ENCODE assay signal across 25 cellular contexts in genomic region chr2:24176326-24176725, GRCh38. TPM values are rescaled to one million over a fixed set of nuclear protein-coding genes. Genes with fewer than 3 reads are reported as not detected.
"Had no signal": no experiment of that assay in that cellular context is flagged by ENCODE, and none has a peak within 500 bp of the region (broad histone marks: within the 10 kb centered on the region; RNA-seq: fewer than 3 reads in every experiment).

No MANE protein-coding gene starts in this region.

- H3K27ac ChIP-seq: colonic mucosa, esophagus squamous epithelium, lower lobe of right lung, neutrophil, parathyroid adenoma, right lobe of liver, suprapubic skin, transverse colon, vagina had no signal

- H3K4me1 ChIP-seq: colonic mucosa, lower lobe of right lung, parathyroid adenoma, right lobe of liver, transverse colon, vagina had no signal

- H2AFZ ChIP-seq: parathyroid adenoma had no signal

- H3K27me3 ChIP-seq: colonic mucosa, right lobe of liver, suprapubic skin, transverse colon, vagina had no signal

- H3K36me3 ChIP-seq: colonic mucosa, esophagus squamous epithelium, lower lobe of right lung, neutrophil, right lobe of liver, suprapubic skin, transverse colon, vagina had no signal

- H3K4me2 ChIP-seq: smooth muscle cell had no signal

- DNase-seq: colonic mucosa; dermis blood vessel endothelial cell; effector memory CD4-positive, alpha-beta T cell; erythroblast; esophagus squamous epithelium; head of caudate nucleus; left ventricle myocardium superior; lower lobe of right lung; natural killer cell; right lobe of liver; stimulated activated CD4-positive, alpha-beta T cell treated with anti-CD3 and anti-CD28 coated beads, Interleukin-12 subunit alpha, Interleukin-12 subunit beta, amount 100 ng/mL, for 4 hours; stimulated activated CD4-positive, alpha-beta T cell treated with anti-CD3 and anti-CD28 coated beads, Interleukin-1b, Interleukin-23, amount 100 ng/mL, for 48 hours; stimulated activated CD4-positive, alpha-beta T cell treated with anti-CD3 and anti-CD28 coated beads, Interleukin-4, amount 100 ng/mL, for 1 hour; stimulated activated CD8-positive, alpha-beta memory T cell treated with anti-CD3 and anti-CD28 coated beads, Interleukin-4, amount 100 ng/mL, for 48 hours; stimulated activated naive CD4-positive, alpha-beta T cell; stimulated activated naive CD8-positive, alpha-beta T cell treated with anti-CD3 and anti-CD28 coated beads, Interleukin-15, amount 100 ng/mL, for 72 hours; transverse colon had no signal

- H3K4me3 ChIP-seq: colonic mucosa, lower lobe of right lung, right lobe of liver, smooth muscle cell, transverse colon, vagina had no signal

- H3K9ac ChIP-seq: parathyroid adenoma had no signal

- H3K79me2 ChIP-seq: parathyroid adenoma had no signal

- H3K9me3 ChIP-seq: colonic mucosa, esophagus squamous epithelium, lower lobe of right lung, neutrophil, right lobe of liver, suprapubic skin, transverse colon, vagina had no signal

- ATAC-seq: left ventricle myocardium superior; lower lobe of right lung; natural killer cell; right lobe of liver; stimulated activated naive CD8-positive, alpha-beta T cell treated with anti-CD3 and anti-CD28 coated beads, Interleukin-15, amount 100 ng/mL, for 72 hours had no signal

RNA-seq across cellular contexts. Expression of gene FAM228A, which starts 1.5 kb away (rescaled TPM):
- total RNA-seq: colonic mucosa, dermis blood vessel endothelial cell, smooth muscle cell had no signal
- polyA plus RNA-seq: keratinocyte had no signal

RNA-seq across cellular contexts. Expression of gene PFN4, which starts 53.2 kb away (rescaled TPM):
- total RNA-seq: esophagus squamous epithelium, frontal cortex, mesenteric fat pad, natural killer cell, smooth muscle cell, vagina had no signal
